In the genomic region with DNA sequence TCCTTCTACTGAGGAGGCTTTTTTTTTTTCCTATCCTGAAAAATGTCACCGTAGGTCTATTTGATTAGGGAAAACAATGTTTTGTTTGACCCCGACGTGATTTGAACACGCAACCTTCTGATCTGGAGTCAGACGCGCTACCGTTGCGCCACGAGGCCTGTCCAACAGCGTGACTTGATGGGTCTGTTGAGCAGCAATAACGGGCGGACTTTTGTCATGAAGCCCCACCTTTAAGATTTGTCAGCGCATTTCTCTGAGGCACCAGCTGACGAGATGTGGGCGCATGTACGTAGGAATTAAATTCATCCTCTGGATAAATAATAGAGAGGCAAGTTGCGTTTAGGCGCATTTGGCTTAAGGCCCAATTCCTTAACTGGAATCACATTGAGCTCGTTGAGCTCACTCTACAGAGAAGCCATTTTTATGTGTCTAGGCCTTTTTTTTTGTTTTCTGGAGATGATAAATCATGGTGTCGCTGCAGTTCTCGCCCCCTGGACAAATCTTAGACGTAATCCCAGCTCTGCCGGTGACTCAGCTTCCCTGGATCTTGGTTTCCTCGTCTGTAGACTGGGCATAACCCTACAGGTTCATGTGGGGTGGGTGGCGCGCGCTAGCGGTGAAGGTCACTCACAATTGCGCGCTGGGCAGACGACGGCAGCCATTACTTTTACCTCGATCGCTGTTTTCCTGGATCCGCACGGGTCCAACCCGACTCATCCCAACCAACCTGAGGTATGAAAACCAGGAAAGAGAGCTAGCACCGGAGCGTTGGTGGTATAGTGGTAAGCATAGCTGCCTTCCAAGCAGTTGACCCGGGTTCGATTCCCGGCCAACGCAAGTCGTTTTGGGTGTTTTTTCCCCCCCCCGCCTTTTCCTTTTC, we compare ENCODE assay signal across 1 cellular context.
TF ChIP-seq lines count a peak whose summit lies in the region.

No MANE protein-coding gene starts in this region.

TF ChIP-seq in GM12878, 131 proteins besides CTCF, POLR2A, EP300 and RAD21 (continued from another document):
- TF ChIP-seq ZNF687 (IDR thresholded peaks at IDR 0.05) (no peak), MAX (IDR thresholded peaks at IDR 0.05; ENCODE audit: low read depth, low read length) (no peak)
